ENCODE assay signal across 10 cellular contexts in the genomic region with DNA sequence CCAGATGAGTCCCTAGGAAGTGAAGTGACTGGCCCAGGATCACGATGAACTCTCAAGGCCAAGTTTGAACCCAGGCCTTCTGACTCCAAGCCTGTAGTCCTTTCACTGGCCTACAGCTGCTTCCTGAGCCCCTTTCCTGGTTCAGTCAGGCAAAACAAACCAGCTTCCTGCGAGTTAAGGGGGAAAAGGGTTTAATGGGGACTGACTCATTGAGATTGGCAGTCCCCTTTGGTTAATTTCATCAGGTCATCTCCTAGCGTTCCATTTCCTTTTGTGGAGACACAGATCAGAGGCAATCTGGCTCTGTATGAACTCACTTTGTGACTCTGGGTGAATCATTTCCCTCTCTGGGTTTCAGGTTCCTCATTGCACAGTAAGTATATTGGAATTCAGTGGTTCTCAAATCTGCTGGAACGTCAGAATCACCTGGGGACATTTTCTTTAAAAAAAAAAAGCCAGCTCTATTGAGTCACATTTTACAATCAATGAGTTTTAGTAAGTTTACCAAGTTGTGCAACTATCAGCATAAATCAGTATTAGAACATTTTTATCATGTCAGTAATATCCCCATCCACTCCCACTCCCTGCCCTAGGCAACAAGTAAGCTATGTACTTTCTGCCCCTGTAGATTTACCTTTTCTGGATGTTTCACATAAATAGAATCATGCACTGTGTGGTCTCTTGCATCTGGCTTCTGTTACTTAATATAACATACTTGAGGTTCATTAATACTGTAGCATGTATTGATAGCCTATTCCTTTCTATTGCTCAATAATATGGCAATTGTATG.
DNase-seq lines count a peak whose midpoint lies in the region; ATAC-seq and TF ChIP-seq lines count a peak whose summit lies in the region.
"Had no signal": no experiment of that assay in that cellular context is flagged by ENCODE, and none has a peak within 500 bp of the region (broad histone marks: within the 10 kb centered on the region; RNA-seq: fewer than 3 reads in every experiment).

No MANE protein-coding gene starts in this region.

- H3K4me1 ChIP-seq in mammary epithelial cell (ENCODE audit: insufficient read depth, low read length) (peaks cover 54% of the 10 kb centered on the region), mucosa of descending colon (ENCODE audit: low read depth) (peaks cover 20% of the 10 kb centered on the region)

- BruUV-seq in mammary epithelial cell (replicated peaks; lab: Mats Ljungman, UMichigan), result no TSS peak

- H3K79me2 ChIP-seq in mammary epithelial cell (ENCODE audit: insufficient read depth, low read length), result peaks cover 9% of the 10 kb centered on the region

- H4K20me1 ChIP-seq in mammary epithelial cell (ENCODE audit: insufficient read depth, low read length), result no peaks in the 10 kb centered on the region

- CTCF ChIA-PET in mammary epithelial cell (lab: Charles Lee; ENCODE audit: low non-redundant PET), result interaction anchor here (0.6 kb wide), 2 partner anchors 150 to 495 kb away, joined by 3 to 5 read pairs; no protein-coding TSS in a partner anchor

- dilution Hi-C loops in mammary epithelial cell (cut with HindIII; ENCODE audit: low sequenced_read_pairs), result no loop called here

- intact Hi-C loops in mammary epithelial cell (cut with micrococcal nuclease), result loop anchor here (1.0 to 5.0 kb wide), 10 partner anchors 16 to 284 kb away; no protein-coding TSS in a partner anchor
- intact Hi-C loops in mucosa of descending colon (cut with DNase I, micrococcal nuclease), result no loop called here

- no peak for TF ChIP-seq CTCF in AG09309 (IDR thresholded peaks at IDR 0.05; ENCODE audit: control insufficient read depth, insufficient read depth, low read depth, low read length, missing control alignments)
- TF ChIP-seq CTCF in mammary epithelial cell (conservative IDR thresholded peaks at IDR 0.05 in 1 of 2, IDR thresholded peaks at IDR 0.05 in 1 of 2; ENCODE audit: extremely low read depth in 1 of 2, insufficient read depth in 1 of 2, low read depth in 1 of 2, low read length in 2 of 2), result no peak
- TF ChIP-seq CTCF in mucosa of descending colon (IDR thresholded peaks at IDR 0.05), result no peak

- peak overlapping the region; percentile 58 for H3K4me2 ChIP-seq in mammary epithelial cell (ENCODE audit: insufficient read depth, low read depth, low read length)
- H3K4me2 ChIP-seq: KMS-11 had no signal

- DNase-seq in AG09309 (ENCODE audit: low read depth) (peak; percentile 99), mammary epithelial cell (peak; percentile 100), mucosa of descending colon (no peak), NCI-H128 (lab: John Stamatoyannopoulos, UW; ENCODE audit: unreplicated experiment) (no peak), COR-L47 (lab: John Stamatoyannopoulos, UW) (no peak)
- DNase-seq: nephron progenitor cell had no signal

- H3K27me3 ChIP-seq in mammary epithelial cell (ENCODE audit: insufficient read depth, low read length), result no peaks in the 10 kb centered on the region

- TF ChIP-seq EP300 in Ishikawa (IDR thresholded peaks at IDR 0.05; ENCODE audit: borderline replicate concordance), result peak; percentile 76; the same call in 1 of the 2 replicates

- H3K4me3 ChIP-seq in AG09309 (ENCODE audit: control insufficient read depth, low read depth, low read length) (no peak overlapping the region), mammary epithelial cell (replicated peaks in 1 of 3; ENCODE audit: insufficient read depth in 1 of 3, low read depth in 2 of 3, low read length in 3 of 3) (no peak overlapping the region), mucosa of descending colon (no peak overlapping the region)

- TF ChIP-seq RAD21 in Ishikawa (IDR thresholded peaks at IDR 0.05; ENCODE audit: low read depth), result no peak

- peak overlapping the region; percentile 99 for H3K27ac ChIP-seq in mammary epithelial cell (ENCODE audit: insufficient read depth, low read depth, low read length)
- H3K27ac ChIP-seq: KMS-11 had no signal

- H3K36me3 ChIP-seq in mammary epithelial cell (ENCODE audit: insufficient read depth, low read length) (no peaks in the 10 kb centered on the region), mucosa of descending colon (ENCODE audit: low read depth) (no peaks in the 10 kb centered on the region)

- ATAC-seq in mucosa of descending colon, result peak; percentile 76
- ATAC-seq in HG02884 (IDR thresholded peaks at IDR 0.05; ENCODE audit: unreplicated experiment), result no peak
- ATAC-seq in GM19023 (IDR thresholded peaks at IDR 0.05; ENCODE audit: unreplicated experiment), result no peak

- peak overlapping the region; percentile 68 for H3K9ac ChIP-seq in mammary epithelial cell (ENCODE audit: insufficient read depth, low read length)
- H3K9ac ChIP-seq: KMS-11 had no signal

- no peaks in the 10 kb centered on the region for H3K9me3 ChIP-seq in mammary epithelial cell (replicated peaks; ENCODE audit: insufficient read depth, low read length)
- no peaks in the 10 kb centered on the region for H3K9me3 ChIP-seq in mucosa of descending colon

- 2% methylated on average over 4 of the region's 4 CpGs for WGBS in mammary epithelial cell (ENCODE audit: low coverage, missing lambda C conversion rate)

- peak overlapping the region; percentile 8 for H2AFZ ChIP-seq in mammary epithelial cell (ENCODE audit: low read depth, low read length)

- in situ Hi-C loops in mammary epithelial cell (cut with MboI; ENCODE audit: low sequenced_read_pairs in 2 of 2), result loop anchor here in 1 of 2 donors (25.0 kb wide), 1 partner anchor 283 kb away; no protein-coding TSS in a partner anchor

TF ChIP-seq in Ishikawa, 13 proteins besides CTCF, POLR2A, EP300 and RAD21:
- TF ChIP-seq, protein P1, sequence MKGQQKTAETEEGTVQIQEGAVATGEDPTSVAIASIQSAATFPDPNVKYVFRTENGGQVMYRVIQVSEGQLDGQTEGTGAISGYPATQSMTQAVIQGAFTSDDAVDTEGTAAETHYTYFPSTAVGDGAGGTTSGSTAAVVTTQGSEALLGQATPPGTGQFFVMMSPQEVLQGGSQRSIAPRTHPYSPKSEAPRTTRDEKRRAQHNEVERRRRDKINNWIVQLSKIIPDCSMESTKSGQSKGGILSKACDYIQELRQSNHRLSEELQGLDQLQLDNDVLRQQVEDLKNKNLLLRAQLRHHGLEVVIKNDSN (IDR thresholded peaks at IDR 0.05), result no peak
- TF ChIP-seq TEAD4 (IDR thresholded peaks at IDR 0.05), result peak; percentile 71
- TF ChIP-seq YY1 (IDR thresholded peaks at IDR 0.05; ENCODE audit: low read depth), result no peak
- no peak for TF ChIP-seq TAF1 (IDR thresholded peaks at IDR 0.05; ENCODE audit: low read depth)
- TF ChIP-seq, protein P2, sequence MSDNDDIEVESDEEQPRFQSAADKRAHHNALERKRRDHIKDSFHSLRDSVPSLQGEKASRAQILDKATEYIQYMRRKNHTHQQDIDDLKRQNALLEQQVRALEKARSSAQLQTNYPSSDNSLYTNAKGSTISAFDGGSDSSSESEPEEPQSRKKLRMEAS (IDR thresholded peaks at IDR 0.05), result 0 out of 2 replicates have a peak, but pooled peaks have one; percentile 14
- TF ChIP-seq FOXM1 (IDR thresholded peaks at IDR 0.05; ENCODE audit: borderline replicate concordance, low read depth), result peak; percentile 40; the same call in 1 of the 2 replicates
- TF ChIP-seq CREB1 (IDR thresholded peaks at IDR 0.05; ENCODE audit: low read depth), result no peak
- TF ChIP-seq, protein P3, sequence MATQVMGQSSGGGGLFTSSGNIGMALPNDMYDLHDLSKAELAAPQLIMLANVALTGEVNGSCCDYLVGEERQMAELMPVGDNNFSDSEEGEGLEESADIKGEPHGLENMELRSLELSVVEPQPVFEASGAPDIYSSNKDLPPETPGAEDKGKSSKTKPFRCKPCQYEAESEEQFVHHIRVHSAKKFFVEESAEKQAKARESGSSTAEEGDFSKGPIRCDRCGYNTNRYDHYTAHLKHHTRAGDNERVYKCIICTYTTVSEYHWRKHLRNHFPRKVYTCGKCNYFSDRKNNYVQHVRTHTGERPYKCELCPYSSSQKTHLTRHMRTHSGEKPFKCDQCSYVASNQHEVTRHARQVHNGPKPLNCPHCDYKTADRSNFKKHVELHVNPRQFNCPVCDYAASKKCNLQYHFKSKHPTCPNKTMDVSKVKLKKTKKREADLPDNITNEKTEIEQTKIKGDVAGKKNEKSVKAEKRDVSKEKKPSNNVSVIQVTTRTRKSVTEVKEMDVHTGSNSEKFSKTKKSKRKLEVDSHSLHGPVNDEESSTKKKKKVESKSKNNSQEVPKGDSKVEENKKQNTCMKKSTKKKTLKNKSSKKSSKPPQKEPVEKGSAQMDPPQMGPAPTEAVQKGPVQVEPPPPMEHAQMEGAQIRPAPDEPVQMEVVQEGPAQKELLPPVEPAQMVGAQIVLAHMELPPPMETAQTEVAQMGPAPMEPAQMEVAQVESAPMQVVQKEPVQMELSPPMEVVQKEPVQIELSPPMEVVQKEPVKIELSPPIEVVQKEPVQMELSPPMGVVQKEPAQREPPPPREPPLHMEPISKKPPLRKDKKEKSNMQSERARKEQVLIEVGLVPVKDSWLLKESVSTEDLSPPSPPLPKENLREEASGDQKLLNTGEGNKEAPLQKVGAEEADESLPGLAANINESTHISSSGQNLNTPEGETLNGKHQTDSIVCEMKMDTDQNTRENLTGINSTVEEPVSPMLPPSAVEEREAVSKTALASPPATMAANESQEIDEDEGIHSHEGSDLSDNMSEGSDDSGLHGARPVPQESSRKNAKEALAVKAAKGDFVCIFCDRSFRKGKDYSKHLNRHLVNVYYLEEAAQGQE (IDR thresholded peaks at IDR 0.05; ENCODE audit: low read depth), result no peak
- peak; percentile 60 for TF ChIP-seq NFIC (IDR thresholded peaks at IDR 0.05)
- peak; percentile 59 for TF ChIP-seq TCF12 (IDR thresholded peaks at IDR 0.05; ENCODE audit: low read depth)
- TF ChIP-seq EGR1 (IDR thresholded peaks at IDR 0.05), result no peak
- no peak for TF ChIP-seq ZBTB7A (IDR thresholded peaks at IDR 0.05; ENCODE audit: low read depth)
- TF ChIP-seq CEBPB (IDR thresholded peaks at IDR 0.05), result no peak; the same call in 1 of the 2 replicates

Comparison
In these comparisons a context has a peak if more than half of its experiments do, and no peak if none do; other contexts are left out.
1. DNase-seq: peak in AG09309 (single experiment) and mammary epithelial cell (single experiment); none in mucosa of descending colon (0 of 3), NCI-H128 (single experiment) and COR-L47 (single experiment).